ENCODE assay signal across 23 cellular contexts in genomic region chr12:93104535-93104934, GRCh38.
A peak's percentile ranks its signal among the peaks of the same experiment; 100 is the strongest.
DNase-seq lines count a peak whose midpoint lies in the region; ATAC-seq, FAIRE-seq and TF ChIP-seq lines count a peak whose summit lies in the region.
"Had no signal": no experiment of that assay in that cellular context is flagged by ENCODE, and none has a peak within 500 bp of the region (broad histone marks: within the 10 kb centered on the region; RNA-seq: fewer than 3 reads in every experiment).

No MANE protein-coding gene starts in this region.

- TF ChIP-seq POLR2A in GM12878 (IDR thresholded peaks at IDR 0.05; ENCODE audit: low read depth, low read length) (no peak), esophagus muscularis mucosa (IDR thresholded peaks at IDR 0.05; ENCODE audit: low read depth) (no peak)

- H3K4me2 ChIP-seq in GM12878 (ENCODE audit: control insufficient read depth, insufficient read depth) = no peak overlapping the region
- H3K4me2 ChIP-seq in neural cell (ENCODE audit: low read length) = no peak overlapping the region
- H3K4me2 ChIP-seq: A549; BLaER1 treated with 17β-estradiol and CSF1 and Interleukin-3, amounts not matched to agents 10 nM and 100 nM had no signal

- no peak for TF ChIP-seq CTCF in GM12878 (IDR thresholded peaks at IDR 0.05 in 2 of 3, conservative IDR thresholded peaks at IDR 0.05 in 1 of 3; ENCODE audit: control insufficient read depth in 2 of 3, extremely low read depth in 1 of 3, insufficient read depth in 1 of 3, low read depth in 3 of 3, low read length in 3 of 3)
- TF ChIP-seq CTCF in esophagus muscularis mucosa (IDR thresholded peaks at IDR 0.05) = no peak
- no peak for TF ChIP-seq CTCF in neural cell (IDR thresholded peaks at IDR 0.05; ENCODE audit: poor library complexity, severe bottlenecking)

- POLR2A ChIA-PET in GM12878 (lab: Charles Lee) = interaction anchor here (0.7 to 1.6 kb wide), 5 partner anchors 11 to 451 kb away, joined by 3 to 5 read pairs (median 3); no protein-coding TSS in a partner anchor

- H3K4me3 ChIP-seq in GM12878 = no peak overlapping the region
- H3K4me3 ChIP-seq in esophagus muscularis mucosa = no peak overlapping the region
- H3K4me3 ChIP-seq in neural cell (ENCODE audit: low read length) = no peak overlapping the region
- H3K4me3 ChIP-seq: A549; BLaER1 treated with 17β-estradiol and CSF1 and Interleukin-3, amounts not matched to agents 10 nM and 100 nM had no signal

- intact Hi-C loops in GM12878 (cut with micrococcal nuclease; ENCODE audit: unreplicated experiment) = no loop called here
- intact Hi-C loops in esophagus muscularis mucosa (cut with DNase I) = no loop called here

- WGBS in GM12878 (ENCODE audit: insufficient coverage, insufficient replicate concordance, low lambda C conversion rate, missing lambda C conversion rate) = 81% methylated on average over 1 of the region's 1 CpG
- 96% methylated on average over 1 of the region's 1 CpG for WGBS in esophagus muscularis mucosa

- H4K20me1 ChIP-seq in GM12878 (ENCODE audit: control insufficient read depth, insufficient read depth) = no peaks in the 10 kb centered on the region
- no peaks in the 10 kb centered on the region for H4K20me1 ChIP-seq in neural cell (ENCODE audit: insufficient read depth)
- H4K20me1 ChIP-seq: BLaER1 treated with 17β-estradiol and CSF1 and Interleukin-3, amounts not matched to agents 10 nM and 100 nM had no signal

- H3K79me2 ChIP-seq in GM12878 (ENCODE audit: control insufficient read depth, insufficient read depth, low read length) = no peaks in the 10 kb centered on the region
- no peaks in the 10 kb centered on the region for H3K79me2 ChIP-seq in neural cell (replicated peaks; ENCODE audit: insufficient read depth, low read length)

- H3K4me1 ChIP-seq in GM12878 (ENCODE audit: control insufficient read depth, insufficient read depth, low read length) = peaks cover 9% of the 10 kb centered on the region
- peaks cover 19 to 71% (median 55%) of the 10 kb centered on the region in 4 donors for H3K4me1 ChIP-seq in esophagus muscularis mucosa
- H3K4me1 ChIP-seq: A549; BLaER1 treated with 17β-estradiol and CSF1 and Interleukin-3, amounts not matched to agents 10 nM and 100 nM had no signal

- H3K27ac ChIP-seq in GM12878 (ENCODE audit: control insufficient read depth, insufficient read depth) = no peak overlapping the region
- H3K27ac ChIP-seq in esophagus muscularis mucosa (replicated peaks in 1 of 4) = peak overlapping the region in 3 of 4 donors; percentile 72 to 85 (median 79)
- peak overlapping the region; percentile 2 for H3K27ac ChIP-seq in neural cell (ENCODE audit: low read length)
- H3K27ac ChIP-seq: 22Rv1; A549; BLaER1 treated with 17β-estradiol and CSF1 and Interleukin-3, amounts not matched to agents 10 nM and 100 nM; C4-2B had no signal

- H3K9ac ChIP-seq in GM12878 (ENCODE audit: control insufficient read depth, insufficient read depth, low read length) = no peak overlapping the region
- H3K9ac ChIP-seq in neural cell (ENCODE audit: low read length) = no peak overlapping the region
- H3K9ac ChIP-seq: BLaER1 treated with 17β-estradiol and CSF1 and Interleukin-3, amounts not matched to agents 10 nM and 100 nM had no signal

- TF ChIP-seq EP300 in GM12878 (IDR thresholded peaks at IDR 0.05; ENCODE audit: borderline replicate concordance in 1 of 2, control insufficient read depth in 1 of 2, low read depth in 2 of 2, low read length in 2 of 2) = no peak
- no peak for TF ChIP-seq EP300 in esophagus muscularis mucosa (IDR thresholded peaks at IDR 0.05)
- peak; percentile 76 for TF ChIP-seq EP300 in neural cell (conservative IDR thresholded peaks at IDR 0.05; ENCODE audit: poor library complexity, severe bottlenecking)

- RAD21 ChIA-PET in GM12878 (lab: Charles Lee; ENCODE audit: unreplicated experiment) = interaction anchor here (0.9 to 8.0 kb wide), 6 partner anchors 7 to 278 kb away, joined by 3 to 61 read pairs (median 4); no protein-coding TSS in a partner anchor

- no peaks in the 10 kb centered on the region for H3F3A ChIP-seq in neural cell (ENCODE audit: insufficient read depth, low read length, poor library complexity, severe bottlenecking)

- no peaks in the 10 kb centered on the region for H3K36me3 ChIP-seq in GM12878 (ENCODE audit: control insufficient read depth in 2 of 2, insufficient read depth in 2 of 2, low read length in 1 of 2)
- no peaks in the 10 kb centered on the region for H3K36me3 ChIP-seq in esophagus muscularis mucosa
- no peaks in the 10 kb centered on the region for H3K36me3 ChIP-seq in neural cell (ENCODE audit: insufficient read depth, low read length)
- H3K36me3 ChIP-seq: BLaER1 treated with 17β-estradiol and CSF1 and Interleukin-3, amounts not matched to agents 10 nM and 100 nM had no signal

- ATAC-seq in GM12878 = no peak
- ATAC-seq: A549; CD8-positive, alpha-beta T cell had no signal

- SMC1A ChIA-PET in GM12878 (lab: Charles Lee; ENCODE audit: uncharacterized antibody, unreplicated experiment) = interaction anchor here (0.6 to 9.2 kb wide), 18 partner anchors 7 to 1325 kb away, joined by 3 to 90 read pairs (median 4); no protein-coding TSS in a partner anchor

- DNase-seq in GM12878 (ENCODE audit: low read depth, low spot score) (no peak), esophagus muscularis mucosa (ENCODE audit: extremely low spot score) (no peak), ecto neural progenitor cell (ENCODE audit: low spot score) (no peak)
- DNase-seq in stimulated activated CD4-positive, alpha-beta T cell treated with anti-CD3 and anti-CD28 coated beads, Interleukin-4, amount 100 ng/mL, for 24 hours = no peak
- DNase-seq: AML-193; Caco-2; Calu3; CD4-positive, alpha-beta T cell; CD8-positive, alpha-beta T cell; DMS 273 treated with DMSO at 0.1 percent for 48 hours; DMS153; DMS53; DMS79; DND-41; EL; GDM1 had no signal

- CTCF ChIA-PET in GM12878 (lab: Yijun Ruan, JAX) = interaction anchor here (0.8 to 9.4 kb wide), 6 partner anchors 7 to 315 kb away, joined by 3 to 88 read pairs (median 10); no protein-coding TSS in a partner anchor

- no peaks in the 10 kb centered on the region for H3K9me2 ChIP-seq in neural cell (ENCODE audit: insufficient read depth, low read length)

- H2AFZ ChIP-seq in GM12878 (ENCODE audit: control insufficient read depth, low read depth, low read length) = no peak overlapping the region
- no peak overlapping the region for H2AFZ ChIP-seq in neural cell (ENCODE audit: low read depth, low read length)

- H3K27me3 ChIP-seq in GM12878 (replicated peaks in 1 of 2; ENCODE audit: control insufficient read depth in 2 of 2, insufficient read depth in 2 of 2, low read length in 1 of 2) (no peaks in the 10 kb centered on the region), esophagus muscularis mucosa (no peaks in the 10 kb centered on the region), neural cell (ENCODE audit: insufficient read depth, low read depth, low read length) (no peaks in the 10 kb centered on the region)
- H3K27me3 ChIP-seq: BLaER1 treated with 17β-estradiol and CSF1 and Interleukin-3, amounts not matched to agents 10 nM and 100 nM had no signal

- H3K9me3 ChIP-seq in GM12878 (replicated peaks; ENCODE audit: control insufficient read depth, insufficient read depth, low read length) = no peaks in the 10 kb centered on the region; the same call in 2 of the 3 replicates
- no peaks in the 10 kb centered on the region for H3K9me3 ChIP-seq in esophagus muscularis mucosa
- no peaks in the 10 kb centered on the region for H3K9me3 ChIP-seq in neural cell (ENCODE audit: low read length)
- H3K9me3 ChIP-seq: A549; BLaER1 treated with 17β-estradiol and CSF1 and Interleukin-3, amounts not matched to agents 10 nM and 100 nM; Caco-2 had no signal

- BruUV-seq in GM12878 (replicated peaks; lab: Mats Ljungman, UMichigan) = no TSS peak

- in situ Hi-C loops in GM12878 (cut with MboI) = no loop called here

- no peak for FAIRE-seq in GM12878 (lab: Jason Lieb, UNC)
- FAIRE-seq: A549, GM12891, GM19239 had no signal

- TF ChIP-seq RAD21 in GM12878 (IDR thresholded peaks at IDR 0.05; ENCODE audit: insufficient read depth, low read depth, low read length) = no peak
- TF ChIP-seq RAD21 in neural cell (conservative IDR thresholded peaks at IDR 0.05) = no peak

TF ChIP-seq in GM12878, 131 proteins besides CTCF, POLR2A, EP300 and RAD21:
- TF ChIP-seq ZNF24 (IDR thresholded peaks at IDR 0.05) (peak; percentile 74; the same call in 1 of the 2 replicates), ZNF384 (IDR thresholded peaks at IDR 0.05; ENCODE audit: borderline replicate concordance, low read depth, low read length) (no peak)

TF ChIP-seq in neural cell, 6 proteins besides CTCF, POLR2A, EP300 and RAD21:
- TF ChIP-seq EZH2 (IDR thresholded peaks at IDR 0.05; ENCODE audit: borderline replicate concordance, insufficient read depth, low read length, poor library complexity, severe bottlenecking) = no peak
- peak; percentile 34 for TF ChIP-seq POLR2AphosphoS5 (IDR thresholded peaks at IDR 0.05)
